In the genomic region with DNA sequence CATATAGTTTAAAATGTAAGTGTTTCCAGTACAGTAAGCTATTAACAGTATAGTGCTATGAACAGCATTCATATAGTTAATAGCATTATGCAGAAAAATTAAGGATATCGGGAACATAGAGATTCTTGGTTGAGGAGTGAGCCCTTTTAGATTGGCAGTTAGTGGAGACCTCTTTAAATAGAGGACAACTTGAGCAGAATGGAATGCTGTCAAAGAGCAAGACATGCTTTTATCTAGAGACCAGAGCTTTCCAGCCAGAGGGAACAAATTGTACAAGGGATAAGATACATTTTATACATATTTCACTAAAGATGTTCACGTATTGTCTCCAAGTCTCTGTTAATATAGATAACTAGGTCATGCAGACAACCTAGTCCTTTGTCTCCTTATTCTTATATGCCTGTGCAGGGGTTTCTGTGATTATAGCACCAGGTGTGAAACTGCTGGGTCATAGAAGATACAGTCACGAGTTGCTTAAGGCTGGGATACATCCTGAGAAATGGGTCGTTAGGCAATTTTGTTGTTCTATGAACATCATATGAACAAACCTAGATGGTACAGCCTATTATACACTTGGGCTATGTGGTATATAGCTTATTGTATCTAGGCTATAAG, we compare ENCODE assay signal across 27 cellular contexts. TPM values are rescaled to one million over a fixed set of nuclear protein-coding genes. Genes with fewer than 3 reads are reported as not detected.
DNase-seq lines count a peak whose midpoint lies in the region; ATAC-seq, FAIRE-seq and TF ChIP-seq lines count a peak whose summit lies in the region.
"Had no signal": no experiment of that assay in that cellular context is flagged by ENCODE, and none has a peak within 500 bp of the region (broad histone marks: within the 10 kb centered on the region; RNA-seq: fewer than 3 reads in every experiment).

No MANE protein-coding gene starts in this region.

- no peaks in the 10 kb centered on the region for H3K9me3 Mint-ChIP-seq in naive thymus-derived CD4-positive, alpha-beta T cell
- H3K9me3 Mint-ChIP-seq: CD14-positive monocyte; CD4-positive, alpha-beta T cell; CD8-positive, alpha-beta memory T cell; GM23338; HFFc6 had no signal

- H3K4me1 ChIP-seq in heart right ventricle: peaks cover 4 to 44% (median 13%) of the 10 kb centered on the region in 9 donors
- H3K4me1 ChIP-seq in testis: peaks cover 10% of the 10 kb centered on the region
- peaks cover 0 to under 1% of the 10 kb centered on the region in 2 experiments; a peak in 1 of 4 replicates for H3K4me1 ChIP-seq in SK-N-SH (ENCODE audit: control insufficient read depth in 1 of 2, insufficient read depth in 2 of 2, low read depth in 1 of 2, low read length in 1 of 2)
- H3K4me1 ChIP-seq in naive thymus-derived CD4-positive, alpha-beta T cell (ENCODE audit: control insufficient read depth in 2 of 2, insufficient read depth in 2 of 2, low read length in 2 of 2): peaks cover 2 to 4% of the 10 kb centered on the region in 2 donors
- H3K4me1 ChIP-seq: BE2C had no signal

- TF ChIP-seq POLR2A in testis (IDR thresholded peaks at IDR 0.05): no peak

- H3K4me1 Mint-ChIP-seq in naive thymus-derived CD4-positive, alpha-beta T cell: peaks cover 8 to 55% (median 44%) of the 10 kb centered on the region in 7 donors
- H3K4me1 Mint-ChIP-seq: GM23338 had no signal

- no peaks in the 10 kb centered on the region for H3K27me3 Mint-ChIP-seq in naive thymus-derived CD4-positive, alpha-beta T cell
- H3K27me3 Mint-ChIP-seq: CD4-positive, alpha-beta T cell; CD8-positive, alpha-beta memory T cell had no signal

- no peak for TF ChIP-seq CTCF in heart right ventricle (IDR thresholded peaks at IDR 0.05)
- no peak for TF ChIP-seq CTCF in testis (IDR thresholded peaks at IDR 0.05)
- TF ChIP-seq CTCF in SK-N-SH (IDR thresholded peaks at IDR 0.05): no peak

- H3K27me3 ChIP-seq in heart right ventricle: no peaks in the 10 kb centered on the region
- H3K27me3 ChIP-seq in testis: no peaks in the 10 kb centered on the region
- H3K27me3 ChIP-seq in SK-N-SH (ENCODE audit: insufficient read depth): no peaks in the 10 kb centered on the region
- H3K27me3 ChIP-seq in naive thymus-derived CD4-positive, alpha-beta T cell (ENCODE audit: control insufficient read depth in 2 of 2, insufficient read depth in 2 of 2, low read length in 2 of 2): no peaks in the 10 kb centered on the region
- H3K27me3 ChIP-seq: BE2C; BLaER1 treated with 17β-estradiol and CSF1 and Interleukin-3, amounts not matched to agents 10 nM and 100 nM had no signal

- H3K27ac ChIP-seq in heart right ventricle (peak overlapping the region in 7 of 10 donors; percentile 25 to 81 (median 63)), testis (peak overlapping the region; percentile 68 to 72), SK-N-SH (ENCODE audit: low read depth in 2 of 2, low read length in 1 of 2) (no peak overlapping the region)
- no peak overlapping the region for H3K27ac ChIP-seq in naive thymus-derived CD4-positive, alpha-beta T cell (ENCODE audit: low read depth, low read length)
- H3K27ac ChIP-seq: A549; BLaER1 treated with 17β-estradiol and CSF1 and Interleukin-3, amounts not matched to agents 10 nM and 100 nM had no signal

- TF ChIP-seq RAD21 in SK-N-SH (IDR thresholded peaks at IDR 0.05; ENCODE audit: low read length): no peak

- H3K4me3 Mint-ChIP-seq in naive thymus-derived CD4-positive, alpha-beta T cell: no peak overlapping the region
- H3K4me3 Mint-ChIP-seq: CD14-positive monocyte; CD4-positive, alpha-beta T cell; CD8-positive, alpha-beta memory T cell; GM23338; HFFc6 had no signal

- H3F3A ChIP-seq in SK-N-SH (replicated peaks; ENCODE audit: insufficient read depth): no peaks in the 10 kb centered on the region

- ATAC-seq in Right ventricle myocardium superior (ENCODE audit: poor library complexity): peak; percentile 84
- ATAC-seq in heart right ventricle: peak in 7 of 8 donors; percentile 31 to 87 (median 79)
- peak; percentile 84 for ATAC-seq in left ventricle myocardium superior
- ATAC-seq in naive thymus-derived CD4-positive, alpha-beta T cell: no peak
- ATAC-seq: A549, GM12878, GM23338 had no signal

- H3K9me3 ChIP-seq in heart right ventricle (no peaks in the 10 kb centered on the region), testis (no peaks in the 10 kb centered on the region), SK-N-SH (no peaks in the 10 kb centered on the region)
- no peaks in the 10 kb centered on the region for H3K9me3 ChIP-seq in naive thymus-derived CD4-positive, alpha-beta T cell (ENCODE audit: control insufficient read depth in 2 of 3, low read length in 3 of 3)
- H3K9me3 ChIP-seq: A549; BE2C; BLaER1 treated with 17β-estradiol and CSF1 and Interleukin-3, amounts not matched to agents 10 nM and 100 nM; HAP-1 had no signal

- intact Hi-C loops in Right ventricle myocardium superior (cut with DNase I): no loop called here
- intact Hi-C loops in cardiac septum (cut with DNase I): no loop called here
- intact Hi-C loops in heart right ventricle (cut with DNase I): no loop called here
- intact Hi-C loops in left ventricle myocardium superior (cut with micrococcal nuclease): no loop called here
- intact Hi-C loops in testis (cut with DNase I; ENCODE audit: low total_unique reads): no loop called here
- intact Hi-C loops in naive thymus-derived CD4-positive, alpha-beta T cell (cut with micrococcal nuclease): no loop called here

- peaks cover 100% of the 10 kb centered on the region for H3K79me2 ChIP-seq in SK-N-SH (ENCODE audit: insufficient read depth)

- POLR2A ChIA-PET in SK-N-SH (lab: Yijun Ruan, JAX): no interaction called here
- POLR2A ChIA-PET in naive thymus-derived CD4-positive, alpha-beta T cell (lab: Charles Lee): interaction anchor here (0.6 to 1.8 kb wide), 2 partner anchors 15 to 95 kb away, joined by 4 to 7 read pairs; partner anchors contain the start of gene DIMT1

- CTCF ChIA-PET in SK-N-SH (lab: Yijun Ruan, JAX): no interaction called here
- CTCF ChIA-PET in naive thymus-derived CD4-positive, alpha-beta T cell (lab: Charles Lee): no interaction called here

- FAIRE-seq in frontal cortex (lab: Jason Lieb, UNC): no peak
- FAIRE-seq: A549, D721Med, GM12878, GM18507 had no signal

- no peak for TF ChIP-seq EP300 in SK-N-SH (IDR thresholded peaks at IDR 0.05; ENCODE audit: borderline replicate concordance in 1 of 2, low read depth in 1 of 2, low read length in 1 of 2)

- 50 to 68% methylated on average over 4 of the region's 4 CpGs for WGBS in heart right ventricle, 2 donors
- WGBS in testis, 2 donors: 53 to 66% methylated on average over 4 of the region's 4 CpGs
- WGBS in SK-N-SH (ENCODE audit: low lambda C conversion rate): 97% methylated on average over 4 of the region's 4 CpGs

- H3K4me2 ChIP-seq in SK-N-SH: no peak overlapping the region
- H3K4me2 ChIP-seq: A549; BLaER1 treated with 17β-estradiol and CSF1 and Interleukin-3, amounts not matched to agents 10 nM and 100 nM; GM23338 had no signal

- no peaks in the 10 kb centered on the region for H3K9me2 ChIP-seq in SK-N-SH

- 0 out of 2 replicates have a peak, but pooled peaks cover 5% of the 10 kb centered on the region for H4K20me1 ChIP-seq in SK-N-SH (ENCODE audit: insufficient read depth)

- no peak overlapping the region for H3K4me3 ChIP-seq in heart right ventricle
- no peak overlapping the region for H3K4me3 ChIP-seq in testis
- H3K4me3 ChIP-seq in SK-N-SH (ENCODE audit: low read depth in 2 of 2, low read length in 1 of 2): no peak overlapping the region
- H3K4me3 ChIP-seq in naive thymus-derived CD4-positive, alpha-beta T cell (ENCODE audit: low read length): no peak overlapping the region
- H3K4me3 ChIP-seq: A549; BLaER1 treated with 17β-estradiol and CSF1 and Interleukin-3, amounts not matched to agents 10 nM and 100 nM; GM12878; GM23338; HAP-1 had no signal

- no peak for DNase-seq in Right ventricle myocardium superior
- no peak for DNase-seq in cardiac septum (ENCODE audit: low spot score)
- no peak for DNase-seq in heart right ventricle
- no peak for DNase-seq in left ventricle myocardium superior
- no peak for DNase-seq in testis
- DNase-seq in SK-N-SH: no peak
- DNase-seq in naive thymus-derived CD4-positive, alpha-beta T cell: no peak
- no peak for DNase-seq in frontal cortex (ENCODE audit: low spot score in 2 of 2)
- DNase-seq: 8988T; ACHN; AML-193; BE2C; CD4-positive, alpha-beta T cell; CD8-positive, alpha-beta memory T cell; DMS 273 treated with DMSO at 0.1 percent for 48 hours; DMS79; EL; GDM1; HFFc6 had no signal

- peaks cover 0 to 3% (median 0%) of the 10 kb centered on the region in 9 donors for H3K36me3 ChIP-seq in heart right ventricle
- no peaks in the 10 kb centered on the region for H3K36me3 ChIP-seq in testis (ENCODE audit: low read depth, missing control alignments)
- H3K36me3 ChIP-seq in SK-N-SH (replicated peaks in 1 of 2; ENCODE audit: control insufficient read depth in 1 of 2, insufficient read depth in 2 of 2, low read length in 1 of 2): peaks cover 3 to 5% of the 10 kb centered on the region in 2 experiments
- H3K36me3 ChIP-seq in naive thymus-derived CD4-positive, alpha-beta T cell (ENCODE audit: control insufficient read depth in 2 of 3, insufficient read depth in 3 of 3, low read length in 3 of 3): peaks cover 0 to 4% (median 0%) of the 10 kb centered on the region in 3 experiments

- no peak overlapping the region for H3K27ac Mint-ChIP-seq in naive thymus-derived CD4-positive, alpha-beta T cell
- H3K27ac Mint-ChIP-seq: CD14-positive monocyte; CD4-positive, alpha-beta T cell; CD8-positive, alpha-beta memory T cell; GM23338; HFFc6 had no signal

- H3K9ac ChIP-seq in SK-N-SH: no peak overlapping the region
- H3K9ac ChIP-seq: BLaER1 treated with 17β-estradiol and CSF1 and Interleukin-3, amounts not matched to agents 10 nM and 100 nM had no signal

- H2AFZ ChIP-seq in SK-N-SH (ENCODE audit: low read depth): no peak overlapping the region
- H2AFZ ChIP-seq: GM23338 had no signal

- H3K36me3 Mint-ChIP-seq in naive thymus-derived CD4-positive, alpha-beta T cell: peaks cover 0 to 15% (median 3%) of the 10 kb centered on the region in 5 donors

RNA-seq across cellular contexts. Expression of gene IPO11, which starts 6.0 kb away (rescaled TPM):
- total RNA-seq in Right ventricle myocardium superior (29.9 TPM), cardiac septum (27.4 TPM), heart right ventricle (10 to 100 TPM; 23.9 to 39.3 (median 32.9) TPM), left ventricle myocardium superior (38.9 TPM), testis (10 to 100 TPM; 67.3 to 74.5 TPM), frontal cortex (39.9 TPM)
- polyA plus RNA-seq in heart right ventricle (10 to 100 TPM in 1 of 2 donors, 1 to 10 TPM in 1; 7.8 to 11.0 TPM), testis (ENCODE audit: insufficient read depth, low read depth, low replicate concordance) (50.3 TPM), SK-N-SH (2012; rRNA removed) (8.1 and 13.3 TPM in 2 replicates)
- 10.1 and 10.2 TPM in 2 replicates for polyA plus RNA-seq in SK-N-SH (2012; cell fraction: cytosol; rRNA removed)
- 11.1 and 17.0 TPM in 2 replicates for polyA plus RNA-seq in SK-N-SH (2012; cell fraction: nucleus; rRNA removed)
- total RNA-seq in naive thymus-derived CD4-positive, alpha-beta T cell: 10 to 100 TPM; 22.1 to 29.0 (median 27.7) TPM
- 1 to 10 TPM; 5.9 to 6.4 TPM for polyA plus RNA-seq in naive thymus-derived CD4-positive, alpha-beta T cell

RNA-seq across cellular contexts. Expression of gene DIMT1, which starts 14.9 kb away (rescaled TPM):
- total RNA-seq in Right ventricle myocardium superior (17.8 TPM), cardiac septum (18.0 TPM), heart right ventricle (10 to 100 TPM; 15.9 to 23.0 (median 19.0) TPM), left ventricle myocardium superior (18.8 TPM), testis (10 to 100 TPM; 19.3 to 22.5 TPM), frontal cortex (18.8 TPM)
- polyA plus RNA-seq in heart right ventricle (10 to 100 TPM; 10.5 to 18.0 TPM), testis (ENCODE audit: insufficient read depth, low read depth, low replicate concordance) (20.3 TPM), SK-N-SH (2012; rRNA removed) (29.5 and 37.2 TPM in 2 replicates)
- 39.1 and 43.3 TPM in 2 replicates for polyA plus RNA-seq in SK-N-SH (2012; cell fraction: cytosol; rRNA removed)
- polyA plus RNA-seq in SK-N-SH (2012; cell fraction: nucleus; rRNA removed): 14.6 and 24.4 TPM in 2 replicates
- 10 to 100 TPM; 18.3 to 28.8 (median 21.3) TPM for total RNA-seq in naive thymus-derived CD4-positive, alpha-beta T cell
- polyA plus RNA-seq in naive thymus-derived CD4-positive, alpha-beta T cell: 10 to 100 TPM; 47.3 to 60.6 TPM

Comparison
In these comparisons a context has a peak if more than half of its experiments do, and no peak if none do; other contexts are left out.
1. H3K27ac ChIP-seq: peak in heart right ventricle (7 of 10) and testis (2 of 2); none in SK-N-SH (0 of 2) and naive thymus-derived CD4-positive, alpha-beta T cell (single experiment).